ENCODE assay signal across 15 cellular contexts in genomic region chr17:72996791-72997190, GRCh38.
A peak's percentile ranks its signal among the peaks of the same experiment; 100 is the strongest.
DNase-seq lines count a peak whose midpoint lies in the region; TF ChIP-seq lines count a peak whose summit lies in the region.
"Had no signal": no experiment of that assay in that cellular context is flagged by ENCODE, and none has a peak within 500 bp of the region (broad histone marks: within the 10 kb centered on the region; RNA-seq: fewer than 3 reads in every experiment).

No MANE protein-coding gene starts in this region.

- H3K36me3 Mint-ChIP-seq in endodermal cell (ENCODE audit: low read depth), result no peaks in the 10 kb centered on the region

- H3K4me1 ChIP-seq in endodermal cell (ENCODE audit: control insufficient read depth, insufficient read depth, low read length) (no peaks in the 10 kb centered on the region), trophoblast cell (ENCODE audit: control insufficient read depth in 1 of 2, insufficient read depth in 2 of 2, low read length in 2 of 2) (peaks cover 3 to 5% of the 10 kb centered on the region in 2 experiments)

- no peaks in the 10 kb centered on the region for H3K36me3 ChIP-seq in endodermal cell (ENCODE audit: control insufficient read depth, insufficient read depth, low read length)
- no peaks in the 10 kb centered on the region for H3K36me3 ChIP-seq in trophoblast cell (ENCODE audit: control insufficient read depth in 1 of 2, insufficient read depth in 2 of 2, low read length in 2 of 2)

- H3K27me3 Mint-ChIP-seq in endodermal cell (ENCODE audit: insufficient read depth), result no peaks in the 10 kb centered on the region
- H3K27me3 Mint-ChIP-seq: CD4-positive, alpha-beta memory T cell; IgD-negative memory B cell had no signal

- H3K9me3 Mint-ChIP-seq in endodermal cell, result peaks cover 10% of the 10 kb centered on the region
- H3K9me3 Mint-ChIP-seq: HFFc6 had no signal

- no peak overlapping the region for H3K9ac ChIP-seq in endodermal cell (ENCODE audit: extremely low read depth, low read length, poor library complexity, severe bottlenecking)
- no peak overlapping the region for H3K9ac ChIP-seq in trophoblast cell (ENCODE audit: low read length)
- H3K9ac ChIP-seq: BLaER1 had no signal

- no peaks in the 10 kb centered on the region for H3K27me3 ChIP-seq in endodermal cell (ENCODE audit: control insufficient read depth, insufficient read depth, low read length, poor library complexity, severe bottlenecking)
- no peaks in the 10 kb centered on the region for H3K27me3 ChIP-seq in trophoblast cell (ENCODE audit: insufficient read depth, low read length)
- H3K27me3 ChIP-seq: BLaER1 had no signal

- H4K91ac ChIP-seq in trophoblast cell (ENCODE audit: low read depth, low read length), result peak overlapping the region; percentile 0

- peak; percentile 65 for DNase-seq in NCI-H82 (lab: John Stamatoyannopoulos, UW)
- DNase-seq in NCI-H82 treated with DMSO at 0.1 percent for 48 hours (lab: John Stamatoyannopoulos, UW; ENCODE audit: unreplicated experiment), result no peak
- DNase-seq in NCI-H524 (lab: John Stamatoyannopoulos, UW), result peak; percentile 94 to 98
- DNase-seq in endodermal cell, result peak; percentile 18
- DNase-seq in trophoblast cell, result no peak
- no peak for DNase-seq in stimulated activated CD4-positive, alpha-beta T cell treated with anti-CD3 and anti-CD28 coated beads, Interleukin-15, amount 100 ng/mL, for 24 hours
- no peak for DNase-seq in NCI-H748 treated with DMSO at 0.1 percent for 48 hours (lab: John Stamatoyannopoulos, UW)
- no peak for DNase-seq in NCI-H1105 (lab: John Stamatoyannopoulos, UW)
- DNase-seq: 8988T; CD4-positive, alpha-beta memory T cell; HFFc6 had no signal

- H2AFZ ChIP-seq in trophoblast cell (ENCODE audit: insufficient read depth, low read length, poor library complexity), result no peak overlapping the region
- H2AFZ ChIP-seq: GM23338 had no signal

- H3K4me1 Mint-ChIP-seq in endodermal cell, result no peaks in the 10 kb centered on the region
- H3K4me1 Mint-ChIP-seq: GM23338 had no signal

- H3K4me3 Mint-ChIP-seq in endodermal cell, result no peak overlapping the region
- H3K4me3 Mint-ChIP-seq: CD14-positive monocyte; CD4-positive, alpha-beta memory T cell; GM23338; HFFc6; IgD-negative memory B cell had no signal

- H3K4me2 ChIP-seq in trophoblast cell (ENCODE audit: low read length), result no peak overlapping the region
- H3K4me2 ChIP-seq: BLaER1, GM23338 had no signal

- H3K14ac ChIP-seq in trophoblast cell (ENCODE audit: low read length), result no peak overlapping the region

- no peak overlapping the region for H2BK120ac ChIP-seq in trophoblast cell (ENCODE audit: insufficient read depth, low read length, poor library complexity)

- peak overlapping the region; percentile 16 for H3K18ac ChIP-seq in trophoblast cell (ENCODE audit: low read length)

- H3K79me1 ChIP-seq in trophoblast cell (ENCODE audit: low read length), result no peaks in the 10 kb centered on the region

- H3K4me3 ChIP-seq in endodermal cell (ENCODE audit: low read length) (no peak overlapping the region), trophoblast cell (ENCODE audit: low read depth, low read length) (no peak overlapping the region)
- H3K4me3 ChIP-seq: BLaER1, GM23338 had no signal

- H3K9me3 ChIP-seq in endodermal cell (ENCODE audit: control insufficient read depth, low read length), result no peaks in the 10 kb centered on the region
- H3K9me3 ChIP-seq in trophoblast cell (ENCODE audit: insufficient read depth, low read depth, low read length), result no peaks in the 10 kb centered on the region

- H3K27ac ChIP-seq in endodermal cell (ENCODE audit: low read depth, low read length), result no peak overlapping the region
- no peak overlapping the region for H3K27ac ChIP-seq in trophoblast cell (ENCODE audit: low read depth, low read length)
- H3K27ac ChIP-seq: BLaER1 had no signal

- H3K4ac ChIP-seq in trophoblast cell (ENCODE audit: low read depth, low read length), result no peak overlapping the region

- H2BK12ac ChIP-seq in trophoblast cell (ENCODE audit: low read length), result peak overlapping the region; percentile 20

- H2AK5ac ChIP-seq in trophoblast cell (ENCODE audit: low read length), result no peak overlapping the region

- 93 to 95% methylated on average over 4 of the region's 4 CpGs for WGBS in endodermal cell (ENCODE audit: insufficient coverage in 1 of 2, insufficient read length in 1 of 2), 2 experiments
- no CpG with 5 or more reads among the region's 4 CpGs for WGBS in trophoblast cell (ENCODE audit: extremely low coverage, insufficient coverage, insufficient read length)

- H3K27ac Mint-ChIP-seq in endodermal cell, result no peak overlapping the region
- H3K27ac Mint-ChIP-seq: GM23338, IgD-negative memory B cell had no signal

- no peak overlapping the region for H3K23ac ChIP-seq in trophoblast cell (ENCODE audit: low read length)

- no peak overlapping the region for H4K8ac ChIP-seq in trophoblast cell (ENCODE audit: low read depth, low read length)

- no peak overlapping the region for H2BK5ac ChIP-seq in trophoblast cell (ENCODE audit: low read depth, low read length, poor library complexity)

- H3K79me2 ChIP-seq in trophoblast cell (ENCODE audit: control insufficient read depth, insufficient read depth, low read length, poor library complexity), result no peaks in the 10 kb centered on the region

- H4K12ac ChIP-seq in trophoblast cell (ENCODE audit: low read depth, low read length), result no peak overlapping the region

- TF ChIP-seq CTCF in endodermal cell (conservative IDR thresholded peaks at IDR 0.05), result no peak

Comparison
In these comparisons a context has a peak if more than half of its experiments do, and no peak if none do; other contexts are left out.
1. DNase-seq: peak in NCI-H82 (single experiment), NCI-H524 (2 of 2) and endodermal cell (single experiment); none in NCI-H82 treated with DMSO at 0.1 percent for 48 hours (single experiment), trophoblast cell (0 of 2), stimulated activated CD4-positive, alpha-beta T cell treated with anti-CD3 and anti-CD28 coated beads, Interleukin-15, amount 100 ng/mL, for 24 hours (single experiment), NCI-H748 treated with DMSO at 0.1 percent for 48 hours (single experiment) and NCI-H1105 (single experiment).